26 cellular contexts compared by ENCODE assay signal in genomic region chr4:172125438-172125837, GRCh38.
DNase-seq lines count a peak whose midpoint lies in the region; ATAC-seq, FAIRE-seq and TF ChIP-seq lines count a peak whose summit lies in the region.
"Had no signal": no experiment of that assay in that cellular context is flagged by ENCODE, and none has a peak within 500 bp of the region (broad histone marks: within the 10 kb centered on the region; RNA-seq: fewer than 3 reads in every experiment).

No MANE protein-coding gene starts in this region.

- TF ChIP-seq CTCF in DOHH2 (IDR thresholded peaks at IDR 0.05; ENCODE audit: low read depth, low read length, poor library complexity, severe bottlenecking), result no peak
- TF ChIP-seq CTCF in SU-DHL-6 (IDR thresholded peaks at IDR 0.05; ENCODE audit: insufficient read depth, low read length, poor library complexity, severe bottlenecking), result no peak
- no peak for TF ChIP-seq CTCF in K562 (IDR thresholded peaks at IDR 0.05 in 2 of 3, conservative IDR thresholded peaks at IDR 0.05 in 1 of 3; ENCODE audit: insufficient read depth in 2 of 3, low read depth in 1 of 3, low read length in 3 of 3)
- no peak for TF ChIP-seq CTCF in mesothelial cell of epicardium (IDR thresholded peaks at IDR 0.05; ENCODE audit: unreplicated experiment)

- H3K79me2 ChIP-seq in DOHH2 (ENCODE audit: control insufficient read depth, low read length), result no peaks in the 10 kb centered on the region
- H3K79me2 ChIP-seq in Karpas-422 (ENCODE audit: low read length), result no peaks in the 10 kb centered on the region
- no peaks in the 10 kb centered on the region for H3K79me2 ChIP-seq in SU-DHL-6 (ENCODE audit: insufficient read depth, low read length)
- H3K79me2 ChIP-seq in K562 (ENCODE audit: control insufficient read depth, insufficient read depth, low read length), result peaks cover 2% of the 10 kb centered on the region; the same call in 1 of the 3 replicates

- H3K27me3 Mint-ChIP-seq in CD4-positive, alpha-beta memory T cell, result no peaks in the 10 kb centered on the region
- H3K27me3 Mint-ChIP-seq in mesothelial cell of epicardium (ENCODE audit: low read depth), result no peaks in the 10 kb centered on the region
- H3K27me3 Mint-ChIP-seq: IgD-negative memory B cell had no signal

- H3K27ac ChIP-seq in DOHH2 (ENCODE audit: low read depth, low read length) (peak overlapping the region; percentile 50), Karpas-422 (ENCODE audit: low read length) (peak overlapping the region; percentile 87), SU-DHL-6 (ENCODE audit: low read depth, low read length) (peak overlapping the region; percentile 73), K562 (ENCODE audit: extremely low read depth, low read depth, low read length) (no peak overlapping the region)
- no peak overlapping the region for H3K27ac ChIP-seq in CD4-positive, alpha-beta memory T cell (ENCODE audit: low read depth, low read length)
- H3K27ac ChIP-seq: A549, SJSA1 had no signal

- no peak for TF ChIP-seq RAD21 in K562 (CRISPR knock-in tag; conservative IDR thresholded peaks at IDR 0.05 in 1 of 2, IDR thresholded peaks at IDR 0.05 in 1 of 2)

- DNase-seq in Karpas-422, result peak; percentile 41
- no peak for DNase-seq in K562 (ENCODE audit: extremely low read depth in 1 of 4, low spot score in 3 of 4)
- DNase-seq in CD4-positive, alpha-beta memory T cell, result no peak
- no peak for DNase-seq in DMS79 (lab: John Stamatoyannopoulos, UW)
- DNase-seq in occipital lobe (lab: John Stamatoyannopoulos, UW), result no peak
- no peak for DNase-seq in mesothelial cell of epicardium (ENCODE audit: low spot score in 2 of 2, unreplicated experiment in 2 of 2)
- DNase-seq: AML-193; C1 segment of cervical spinal cord; CD8-positive, alpha-beta T cell; DMS 273 treated with DMSO at 0.1 percent for 48 hours; DMS79 treated with DMSO at 0.1 percent for 48 hours; HCEC 1CT; NCI-H2029; NCI-H446; NCI-H524 treated with DMSO at 0.1 percent for 48 hours; NCI-H82; NK-92 treated with Interleukin-12 subunit alpha and Interleukin-12 subunit beta, amount 100 ng/mL, for 24 hours; PC-3; T-helper 1 cell had no signal

- H3K4me1 Mint-ChIP-seq in CD4-positive, alpha-beta memory T cell, result no peaks in the 10 kb centered on the region
- H3K4me1 Mint-ChIP-seq in mesothelial cell of epicardium, result no peaks in the 10 kb centered on the region

- TF ChIP-seq EP300 in K562 (IDR thresholded peaks at IDR 0.05; ENCODE audit: low read length), result no peak

- H3K27me3 ChIP-seq in DOHH2 (ENCODE audit: control insufficient read depth, low read length) (no peaks in the 10 kb centered on the region), Karpas-422 (ENCODE audit: low read length) (no peaks in the 10 kb centered on the region), SU-DHL-6 (ENCODE audit: low read length) (no peaks in the 10 kb centered on the region), K562 (ENCODE audit: control insufficient read depth in 2 of 2, insufficient read depth in 2 of 2, low read length in 2 of 2) (no peaks in the 10 kb centered on the region)
- no peaks in the 10 kb centered on the region for H3K27me3 ChIP-seq in CD4-positive, alpha-beta memory T cell (ENCODE audit: insufficient read depth, low read length)
- H3K27me3 ChIP-seq: SJSA1 had no signal

- no peaks in the 10 kb centered on the region for H3K36me3 ChIP-seq in DOHH2 (ENCODE audit: control insufficient read depth, low read length)
- H3K36me3 ChIP-seq in Karpas-422 (ENCODE audit: insufficient read depth, low read length), result no peaks in the 10 kb centered on the region
- no peaks in the 10 kb centered on the region for H3K36me3 ChIP-seq in SU-DHL-6 (ENCODE audit: low read length)
- no peaks in the 10 kb centered on the region; the same call in 2 of the 3 replicates for H3K36me3 ChIP-seq in K562 (ENCODE audit: control insufficient read depth, insufficient read depth, low read length)
- H3K36me3 ChIP-seq in CD4-positive, alpha-beta memory T cell (ENCODE audit: insufficient read depth, low read length), result no peaks in the 10 kb centered on the region
- H3K36me3 ChIP-seq: SJSA1 had no signal

- H3K4me2 ChIP-seq in DOHH2 (ENCODE audit: low read length) (peak overlapping the region; percentile 36), Karpas-422 (ENCODE audit: low read depth, low read length, poor library complexity, severe bottlenecking) (peak overlapping the region; percentile 54), SU-DHL-6 (ENCODE audit: low read depth, low read length, poor library complexity, severe bottlenecking) (peak overlapping the region; percentile 55), K562 (ENCODE audit: insufficient read depth, low read length) (no peak overlapping the region)
- H3K4me2 ChIP-seq: A549 had no signal

- no peak overlapping the region for H3K4me3 Mint-ChIP-seq in CD4-positive, alpha-beta memory T cell
- H3K4me3 Mint-ChIP-seq in mesothelial cell of epicardium, result no peak overlapping the region
- H3K4me3 Mint-ChIP-seq: CD8-positive, alpha-beta T cell; T-helper 2 cell treated with Interferon-gamma antibody and Interleukin-4, amounts not matched to agents 5 μg/mL and 100 μg/mL, for 36 hours had no signal

- no peak for TF ChIP-seq POLR2A in K562 (conservative IDR thresholded peaks at IDR 0.05)

- no peaks in the 10 kb centered on the region for H3K9me2 ChIP-seq in DOHH2 (replicated peaks; ENCODE audit: control insufficient read depth, low read length)
- no peaks in the 10 kb centered on the region for H3K9me2 ChIP-seq in Karpas-422 (replicated peaks; ENCODE audit: insufficient read depth, low read length)
- H3K9me2 ChIP-seq in SU-DHL-6 (replicated peaks; ENCODE audit: insufficient read depth, low read length), result no peaks in the 10 kb centered on the region

- H3K9me1 ChIP-seq in K562 (ENCODE audit: control insufficient read depth, insufficient read depth, low read length), result no peaks in the 10 kb centered on the region

- no peaks in the 10 kb centered on the region for H3K36me3 Mint-ChIP-seq in CD4-positive, alpha-beta memory T cell
- H3K36me3 Mint-ChIP-seq in mesothelial cell of epicardium, result no peaks in the 10 kb centered on the region
- H3K36me3 Mint-ChIP-seq: CD8-positive, alpha-beta T cell had no signal

- CTCF ChIA-PET in K562 (lab: Yijun Ruan, JAX; ENCODE audit: low intra/inter-chr PET ratio), result no interaction called here
- CTCF ChIA-PET in CD4-positive, alpha-beta memory T cell (lab: Charles Lee; ENCODE audit: partially characterized antibody), result no interaction called here

- H3K27ac Mint-ChIP-seq in CD4-positive, alpha-beta memory T cell, result no peak overlapping the region
- no peak overlapping the region for H3K27ac Mint-ChIP-seq in mesothelial cell of epicardium
- H3K27ac Mint-ChIP-seq: CD8-positive, alpha-beta T cell; T-helper 2 cell treated with Interferon-gamma antibody and Interleukin-4, amounts not matched to agents 5 μg/mL and 100 μg/mL, for 36 hours had no signal

- intact Hi-C loops in K562 (cut with micrococcal nuclease), result no loop called here
- intact Hi-C loops in CD4-positive, alpha-beta memory T cell (cut with micrococcal nuclease), result no loop called here

- no peak for FAIRE-seq in K562 (lab: Jason Lieb, UNC)
- FAIRE-seq: A549, H1 had no signal

- no peaks in the 10 kb centered on the region for H3K9me3 ChIP-seq in DOHH2 (ENCODE audit: control insufficient read depth, insufficient read depth, low read length)
- no peaks in the 10 kb centered on the region for H3K9me3 ChIP-seq in Karpas-422 (ENCODE audit: low read length)
- H3K9me3 ChIP-seq in SU-DHL-6 (ENCODE audit: insufficient read depth, low read length), result no peaks in the 10 kb centered on the region
- no peaks in the 10 kb centered on the region for H3K9me3 ChIP-seq in K562 (replicated peaks; ENCODE audit: control insufficient read depth, insufficient read depth, low read depth, low read length)
- no peaks in the 10 kb centered on the region for H3K9me3 ChIP-seq in CD4-positive, alpha-beta memory T cell (ENCODE audit: control insufficient read depth in 1 of 2, low read length in 2 of 2)
- H3K9me3 ChIP-seq: A549, SJSA1 had no signal

- no peak overlapping the region for H2AFZ ChIP-seq in Karpas-422 (ENCODE audit: low read length)
- peak overlapping the region; percentile 52 for H2AFZ ChIP-seq in SU-DHL-6 (ENCODE audit: low read depth, low read length, severe bottlenecking)
- H2AFZ ChIP-seq in K562 (ENCODE audit: low read depth, low read length), result no peak overlapping the region

- BruUV-seq in K562 (replicated peaks; lab: Mats Ljungman, UMichigan), result no TSS peak

- H4K20me1 ChIP-seq in DOHH2 (ENCODE audit: control insufficient read depth, insufficient read depth, low read depth, low read length), result no peaks in the 10 kb centered on the region
- H4K20me1 ChIP-seq in Karpas-422 (ENCODE audit: insufficient read depth, low read depth, low read length), result no peaks in the 10 kb centered on the region
- H4K20me1 ChIP-seq in SU-DHL-6 (ENCODE audit: low read depth, low read length), result no peaks in the 10 kb centered on the region
- H4K20me1 ChIP-seq in K562 (replicated peaks; ENCODE audit: control insufficient read depth, insufficient read depth, low read length), result no peaks in the 10 kb centered on the region

- in situ Hi-C loops in K562 (cut with MboI), result no loop called here

- H3K4me3 ChIP-seq in DOHH2 (ENCODE audit: low read length) (0 out of 2 replicates have a peak overlapping the region, but pooled peaks have one; percentile 17), Karpas-422 (ENCODE audit: low read length) (no peak overlapping the region), SU-DHL-6 (ENCODE audit: insufficient read depth, low read length, poor library complexity, severe bottlenecking) (peak overlapping the region; percentile 17), K562 (no peak overlapping the region)
- H3K4me3 ChIP-seq in CD4-positive, alpha-beta memory T cell (ENCODE audit: low read length in 2 of 2), result no peak overlapping the region
- H3K4me3 ChIP-seq: A549, SJSA1 had no signal

- H3K9me3 Mint-ChIP-seq in CD4-positive, alpha-beta memory T cell, result peaks cover 0 to 10% (median 3%) of the 10 kb centered on the region in 8 donors
- no peaks in the 10 kb centered on the region for H3K9me3 Mint-ChIP-seq in mesothelial cell of epicardium
- H3K9me3 Mint-ChIP-seq: IgD-negative memory B cell had no signal

- H3K9ac ChIP-seq in Karpas-422 (ENCODE audit: low read length), result no peak overlapping the region
- H3K9ac ChIP-seq in SU-DHL-6 (ENCODE audit: low read length), result no peak overlapping the region
- H3K9ac ChIP-seq in K562 (ENCODE audit: insufficient read depth in 1 of 2, low read depth in 2 of 2, low read length in 2 of 2), result no peak overlapping the region

- POLR2A ChIA-PET in K562 (lab: Yijun Ruan, JAX), result no interaction called here
- POLR2A ChIA-PET in CD4-positive, alpha-beta memory T cell (lab: Charles Lee; ENCODE audit: partially characterized antibody), result no interaction called here

- H3F3A ChIP-seq in DOHH2 (ENCODE audit: control insufficient read depth, insufficient read depth) (no peaks in the 10 kb centered on the region), SU-DHL-6 (ENCODE audit: insufficient read depth) (no peaks in the 10 kb centered on the region)

- H3K4me1 ChIP-seq in DOHH2 (ENCODE audit: control insufficient read depth, low read length), result peaks cover 12% of the 10 kb centered on the region
- peaks cover 29% of the 10 kb centered on the region for H3K4me1 ChIP-seq in Karpas-422 (ENCODE audit: low read length)
- no peaks in the 10 kb centered on the region for H3K4me1 ChIP-seq in K562 (replicated peaks in 1 of 2; ENCODE audit: control insufficient read depth in 2 of 2, insufficient read depth in 2 of 2, low read length in 2 of 2)
- H3K4me1 ChIP-seq in CD4-positive, alpha-beta memory T cell (ENCODE audit: insufficient read depth, low read length), result no peaks in the 10 kb centered on the region
- H3K4me1 ChIP-seq: A549, SJSA1 had no signal

- no peak for ATAC-seq in K562
- ATAC-seq: A549; CD8-positive, alpha-beta T cell; PC-3 had no signal

Comparison
In these comparisons a context has a peak if more than half of its experiments do, and no peak if none do; other contexts are left out.
1. H3K27ac ChIP-seq: peak in DOHH2 (single experiment), Karpas-422 (single experiment) and SU-DHL-6 (single experiment); none in K562 (single experiment) and CD4-positive, alpha-beta memory T cell (single experiment).
2. H3K4me3 ChIP-seq: peak in DOHH2 (single experiment) and SU-DHL-6 (single experiment); none in Karpas-422 (single experiment), K562 (single experiment) and CD4-positive, alpha-beta memory T cell (0 of 2).